ENCODE assay signal across 1 cellular context in genomic region chr7:27154901-27155815, GRCh38.
TF ChIP-seq lines count a peak whose summit lies in the region.

No MANE protein-coding gene starts in this region.

TF ChIP-seq in endothelial cell of umbilical vein, 7 proteins besides CTCF, POLR2A, EP300 and RAD21:
- TF ChIP-seq MAX (IDR thresholded peaks at IDR 0.05; ENCODE audit: insufficient read depth, insufficient read length): no peak
- no peak for TF ChIP-seq POLR2AphosphoS5 (IDR thresholded peaks at IDR 0.05; ENCODE audit: insufficient read depth, low read depth, low read length)
- no peak for TF ChIP-seq GATA2 (IDR thresholded peaks at IDR 0.05; ENCODE audit: insufficient read depth, insufficient read length, low read depth, low read length)
- TF ChIP-seq JUN (IDR thresholded peaks at IDR 0.05; ENCODE audit: borderline replicate concordance, insufficient read depth, insufficient read length, low read depth): no peak
- TF ChIP-seq FOS (IDR thresholded peaks at IDR 0.05; ENCODE audit: borderline replicate concordance, insufficient read depth, low read length): no peak
- TF ChIP-seq EZH2 (IDR thresholded peaks at IDR 0.05; ENCODE audit: borderline replicate concordance, low read depth, low read length, severe bottlenecking): no peak
- no peak for TF ChIP-seq MYC (IDR thresholded peaks at IDR 0.05; ENCODE audit: low read depth, low read length)
